1 cellular context compared by ENCODE assay signal in the genomic region with DNA sequence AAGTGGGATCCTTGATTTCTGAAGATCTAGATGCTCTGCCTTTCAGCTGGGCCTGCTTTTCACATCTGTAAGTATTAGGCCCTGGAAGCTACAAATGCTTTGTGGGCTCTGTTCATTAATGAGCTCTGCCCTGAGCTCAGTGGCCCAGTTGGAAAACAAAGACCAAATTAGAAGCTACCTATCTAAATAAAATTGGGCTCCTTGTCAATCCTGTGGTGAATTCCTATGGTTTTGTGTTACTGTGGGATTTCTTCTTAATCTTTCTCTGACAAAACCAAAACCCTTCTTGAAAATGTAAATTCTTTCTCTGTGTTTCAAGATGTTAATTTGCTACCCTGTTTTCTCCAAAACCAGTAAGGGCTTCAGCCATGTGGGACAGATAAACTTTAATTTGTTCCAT.
TF ChIP-seq lines count a peak whose summit lies in the region.

No MANE protein-coding gene starts in this region.

TF ChIP-seq in HCT116, 20 proteins besides CTCF, POLR2A, EP300 and RAD21:
- TF ChIP-seq, protein P1, sequence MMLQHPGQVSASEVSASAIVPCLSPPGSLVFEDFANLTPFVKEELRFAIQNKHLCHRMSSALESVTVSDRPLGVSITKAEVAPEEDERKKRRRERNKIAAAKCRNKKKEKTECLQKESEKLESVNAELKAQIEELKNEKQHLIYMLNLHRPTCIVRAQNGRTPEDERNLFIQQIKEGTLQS (IDR thresholded peaks at IDR 0.05) = no peak
- TF ChIP-seq SIN3A (IDR thresholded peaks at IDR 0.05; ENCODE audit: low read depth) = no peak
- no peak for TF ChIP-seq EZH2phosphoT487 (IDR thresholded peaks at IDR 0.05; ENCODE audit: borderline replicate concordance)
- no peak for TF ChIP-seq REST (IDR thresholded peaks at IDR 0.05; ENCODE audit: low read depth)
- no peak for TF ChIP-seq CBX3 (IDR thresholded peaks at IDR 0.05; ENCODE audit: low read depth)
- no peak for TF ChIP-seq JUND (IDR thresholded peaks at IDR 0.05)
- TF ChIP-seq EZH2 (IDR thresholded peaks at IDR 0.05) = no peak
- TF ChIP-seq FOSL1 (IDR thresholded peaks at IDR 0.05; ENCODE audit: low read depth) = no peak
- TF ChIP-seq ZBTB33 (IDR thresholded peaks at IDR 0.05; ENCODE audit: extremely low read depth, insufficient replicate concordance, low read length) = no peak
- TF ChIP-seq TCF7L2 (IDR thresholded peaks at IDR 0.05; ENCODE audit: borderline replicate concordance, extremely low read depth, insufficient read depth, insufficient read length) = no peak
- no peak for TF ChIP-seq CEBPB (IDR thresholded peaks at IDR 0.05; ENCODE audit: low read depth)
- TF ChIP-seq ZNF274 (IDR thresholded peaks at IDR 0.05; ENCODE audit: low read depth, low read length) = no peak
- TF ChIP-seq ELF1 (IDR thresholded peaks at IDR 0.05; ENCODE audit: borderline replicate concordance, low read depth) = no peak
- TF ChIP-seq SP1 (IDR thresholded peaks at IDR 0.05; ENCODE audit: low read depth) = no peak
